In genomic region chr1:149887456-149888159, GRCh38 we compare ENCODE assay signal across 1 cellular context.
TF ChIP-seq lines count a peak whose summit lies in the region.

No MANE protein-coding gene starts in this region.

TF ChIP-seq in GM12878, 131 proteins besides CTCF, POLR2A, EP300 and RAD21 (continued from another document and continues in another):
- TF ChIP-seq KDM1A (IDR thresholded peaks at IDR 0.05; ENCODE audit: borderline replicate concordance) (no peak), ZNF384 (IDR thresholded peaks at IDR 0.05; ENCODE audit: borderline replicate concordance, low read depth, low read length) (no peak), SPI1 (IDR thresholded peaks at IDR 0.05; ENCODE audit: borderline replicate concordance, insufficient read depth, low read depth, low read length) (0 out of 2 replicates have a peak, but pooled peaks have one; percentile 2), ZBTB33 (IDR thresholded peaks at IDR 0.05) (0 out of 2 replicates have a peak, but pooled peaks have one; percentile 26), PAX8 (IDR thresholded peaks at IDR 0.05) (no peak), GABPA (IDR thresholded peaks at IDR 0.05; ENCODE audit: low read depth) (peak; percentile 42; the same call in 1 of the 2 replicates), BACH1 (IDR thresholded peaks at IDR 0.05; ENCODE audit: borderline replicate concordance) (peak; percentile 96), NFYA (IDR thresholded peaks at IDR 0.05; ENCODE audit: borderline replicate concordance, low read depth, low read length) (no peak), SMAD1 (IDR thresholded peaks at IDR 0.05; ENCODE audit: low read depth, partially characterized antibody) (peak; percentile 29), JUND (IDR thresholded peaks at IDR 0.05; ENCODE audit: low read depth, low read length) (no peak), YY1 (IDR thresholded peaks at IDR 0.05; ENCODE audit: low read depth, low read length) (0 out of 2 replicates have a peak, but pooled peaks have one; percentile 8), BCLAF1 (IDR thresholded peaks at IDR 0.05) (peak; percentile 79), ZNF217 (IDR thresholded peaks at IDR 0.05) (no peak; the same call in 1 of the 2 replicates), EED (IDR thresholded peaks at IDR 0.05; ENCODE audit: low read depth) (no peak), FOS (IDR thresholded peaks at IDR 0.05; ENCODE audit: borderline replicate concordance, extremely low read depth, insufficient read length) (peak; percentile 35), YBX1 (IDR thresholded peaks at IDR 0.05) (no peak), CEBPB (IDR thresholded peaks at IDR 0.05; ENCODE audit: borderline replicate concordance in 1 of 2, low read depth in 2 of 2, low read length in 2 of 2) (peak; percentile 5 to 13; a peak in 1 of 4 replicates), TARDBP (IDR thresholded peaks at IDR 0.05; ENCODE audit: borderline replicate concordance) (no peak), MEF2B (IDR thresholded peaks at IDR 0.05; ENCODE audit: partially characterized antibody, poor library complexity, severe bottlenecking) (no peak), TAF1 (IDR thresholded peaks at IDR 0.05; ENCODE audit: borderline replicate concordance, low read depth, low read length) (no peak), WRNIP1 (IDR thresholded peaks at IDR 0.05; ENCODE audit: borderline replicate concordance, low read depth, low read length) (no peak), TCF12 (IDR thresholded peaks at IDR 0.05; ENCODE audit: low read depth, low read length) (no peak; the same call in 1 of the 2 replicates), ATF3 (IDR thresholded peaks at IDR 0.05; ENCODE audit: borderline replicate concordance, extremely low read depth, low read depth, low read length) (no peak), RELB (IDR thresholded peaks at IDR 0.05; ENCODE audit: low read depth) (0 out of 2 replicates have a peak, but pooled peaks have one; percentile 6), TCF3 (IDR thresholded peaks at IDR 0.05; ENCODE audit: borderline replicate concordance, insufficient read depth, low read depth, low read length) (peak; percentile 71), CBX3 (IDR thresholded peaks at IDR 0.05; ENCODE audit: borderline replicate concordance, low read depth) (no peak), RCOR1 (conservative IDR thresholded peaks at IDR 0.05; ENCODE audit: low read depth, low read length) (no peak), CBX5 (IDR thresholded peaks at IDR 0.05; ENCODE audit: low read depth) (no peak), NR2C2 (IDR thresholded peaks at IDR 0.05; ENCODE audit: borderline replicate concordance, control insufficient read depth, insufficient read length, low read depth) (no peak), NFXL1 (IDR thresholded peaks at IDR 0.05; ENCODE audit: borderline replicate concordance) (peak; percentile 91), IRF4 (IDR thresholded peaks at IDR 0.05; ENCODE audit: low read depth, low read length) (no peak), BCL11A (IDR thresholded peaks at IDR 0.05; ENCODE audit: low read depth, low read length) (peak; percentile 9; the same call in 1 of the 2 replicates), E2F4 (IDR thresholded peaks at IDR 0.05; ENCODE audit: low read depth, low read length) (no peak), NR2F1 (conservative IDR thresholded peaks at IDR 0.05) (0 out of 2 replicates have a peak, but pooled peaks have one; percentile 16), ZNF687 (IDR thresholded peaks at IDR 0.05) (peak; percentile 70), IRF3 (IDR thresholded peaks at IDR 0.05) (no peak), EGR1 (IDR thresholded peaks at IDR 0.05; ENCODE audit: borderline replicate concordance in 1 of 2, low read depth in 2 of 2, low read length in 2 of 2) (0 out of 3 replicates have a peak, but pooled peaks of 1 of the 2 experiments have one; percentile 28), IKZF2 (IDR thresholded peaks at IDR 0.05) (peak in 1 of 2 experiments; percentile 9; a peak in 3 of 4 replicates), SREBF1 (IDR thresholded peaks at IDR 0.05; ENCODE audit: low read length) (no peak), RB1 (IDR thresholded peaks at IDR 0.05; ENCODE audit: borderline replicate concordance) (peak; percentile 43; the same call in 1 of the 2 replicates), IRF5 (IDR thresholded peaks at IDR 0.05; ENCODE audit: borderline replicate concordance) (no peak), SMAD5 (IDR thresholded peaks at IDR 0.05; ENCODE audit: low read depth) (peak; percentile 40; the same call in 1 of the 2 replicates), EZH2 (IDR thresholded peaks at IDR 0.05; ENCODE audit: borderline replicate concordance, control insufficient read depth, low read depth, low read length) (no peak), LARP7 (IDR thresholded peaks at IDR 0.05) (peak; percentile 89), CHD4 (IDR thresholded peaks at IDR 0.05) (no peak), RUNX3 (IDR thresholded peaks at IDR 0.05; ENCODE audit: low read length) (no peak), JUNB (IDR thresholded peaks at IDR 0.05) (no peak), SIX5 (IDR thresholded peaks at IDR 0.05; ENCODE audit: low read depth, low read length, severe bottlenecking) (peak; percentile 4), SMARCA5 (IDR thresholded peaks at IDR 0.05) (peak; percentile 75), MTA2 (IDR thresholded peaks at IDR 0.05; ENCODE audit: low read depth) (peak; percentile 28; the same call in 1 of the 2 replicates), BMI1 (IDR thresholded peaks at IDR 0.05; ENCODE audit: borderline replicate concordance) (no peak)
